Comparison of ENCODE assay signal across 9 cellular contexts in the genomic region with DNA sequence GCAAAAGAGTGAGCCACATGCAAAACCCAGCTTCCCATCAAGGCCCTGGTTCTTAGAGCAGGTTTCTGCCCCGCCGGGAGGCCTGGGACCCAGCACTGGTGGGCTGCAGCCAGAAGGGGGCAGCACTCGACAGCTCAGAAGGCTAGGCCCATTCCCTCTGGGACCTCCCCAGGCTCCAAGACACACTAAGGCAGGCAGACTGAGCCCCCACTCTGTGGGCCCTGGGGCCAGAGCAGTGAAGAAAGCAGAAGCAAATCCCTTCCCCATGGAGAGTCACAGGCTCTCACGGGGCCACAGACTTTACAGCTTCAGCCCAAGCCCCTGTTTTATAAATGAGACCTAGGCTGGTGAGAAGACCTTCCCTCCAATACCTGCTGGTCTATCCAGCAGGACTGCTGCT.
A peak's percentile ranks its signal among the peaks of the same experiment; 100 is the strongest.
DNase-seq lines count a peak whose midpoint lies in the region; ATAC-seq and TF ChIP-seq lines count a peak whose summit lies in the region.
"Had no signal": no experiment of that assay in that cellular context is flagged by ENCODE, and none has a peak within 500 bp of the region (broad histone marks: within the 10 kb centered on the region; RNA-seq: fewer than 3 reads in every experiment).

No MANE protein-coding gene starts in this region.

- H3K27ac ChIP-seq in lung (ENCODE audit: low read depth in 1 of 2, low read length in 1 of 2), result no peak overlapping the region

- intact Hi-C loops in activated CD4-positive, alpha-beta T cell treated with anti-CD3 and anti-CD28 coated beads for 36 hours (cut with DNase I, micrococcal nuclease), result loop anchor here (1.0 to 5.0 kb wide), 2 partner anchors 286 to 640 kb away; no protein-coding TSS in a partner anchor
- intact Hi-C loops in dendritic cell treated with granulocyte-macrophage colony-stimulating factor and Interleukin-4, amounts not matched to agents 40 ng/mL and 50 ng/mL, for 4 days (cut with micrococcal nuclease), result loop anchor here (1.0 to 2.0 kb wide), 2 partner anchors 93 to 109 kb away; partner anchors contain the start of gene ABCC4

- H3K4me1 ChIP-seq in BE2C (no peaks in the 10 kb centered on the region; the same call in 1 of the 2 replicates), lung (ENCODE audit: control insufficient read depth in 2 of 2, insufficient read depth in 2 of 2, low read length in 2 of 2) (no peaks in the 10 kb centered on the region)

- H3K4me3 Mint-ChIP-seq in activated CD4-positive, alpha-beta T cell treated with anti-CD3 and anti-CD28 coated beads for 36 hours, result no peak overlapping the region
- H3K4me3 Mint-ChIP-seq in dendritic cell treated with granulocyte-macrophage colony-stimulating factor and Interleukin-4, amounts not matched to agents 40 ng/mL and 50 ng/mL, for 4 days, result no peak overlapping the region
- H3K4me3 Mint-ChIP-seq: T-helper 1 cell treated with Interleukin-12 subunit alpha and Interleukin-12 subunit beta and Interleukin-4 antibody, amounts not matched to agents 30 μg/mL and 1 μg/mL, for 36 hours had no signal

- no peak overlapping the region for H3K4me3 ChIP-seq in BE2C (ENCODE audit: low read depth, low read length)
- no peak overlapping the region for H3K4me3 ChIP-seq in lung

- H3K4me1 Mint-ChIP-seq in activated CD4-positive, alpha-beta T cell treated with anti-CD3 and anti-CD28 coated beads for 36 hours, result peaks cover 11% of the 10 kb centered on the region
- peaks cover 8% of the 10 kb centered on the region for H3K4me1 Mint-ChIP-seq in dendritic cell treated with granulocyte-macrophage colony-stimulating factor and Interleukin-4, amounts not matched to agents 40 ng/mL and 50 ng/mL, for 4 days (ENCODE audit: low read depth)

- 37 to 40% methylated on average over 4 of the region's 4 CpGs for WGBS in lung, 2 donors

- H3K9me3 Mint-ChIP-seq in activated CD4-positive, alpha-beta T cell treated with anti-CD3 and anti-CD28 coated beads for 36 hours (ENCODE audit: low read depth), result no peaks in the 10 kb centered on the region
- H3K9me3 Mint-ChIP-seq in dendritic cell treated with granulocyte-macrophage colony-stimulating factor and Interleukin-4, amounts not matched to agents 40 ng/mL and 50 ng/mL, for 4 days, result no peaks in the 10 kb centered on the region
- H3K9me3 Mint-ChIP-seq: T-helper 1 cell treated with Interleukin-12 subunit alpha and Interleukin-12 subunit beta and Interleukin-4 antibody, amounts not matched to agents 30 μg/mL and 1 μg/mL, for 36 hours had no signal

- no peaks in the 10 kb centered on the region for H3K27me3 ChIP-seq in BE2C
- no peaks in the 10 kb centered on the region for H3K27me3 ChIP-seq in lung (ENCODE audit: control insufficient read depth, insufficient read depth)

- peak; percentile 92 for DNase-seq in BE2C
- DNase-seq in NCI-H345 (lab: John Stamatoyannopoulos, UW), result peak; percentile 69
- DNase-seq in activated CD4-positive, alpha-beta T cell treated with anti-CD3 and anti-CD28 coated beads for 36 hours, result peak; percentile 85
- DNase-seq in lung (ENCODE audit: low spot score), result peak; percentile 79
- DNase-seq in stimulated activated CD8-positive, alpha-beta memory T cell treated with anti-CD3 and anti-CD28 coated beads, Interleukin-15, amount 100 ng/mL, for 1 hour (ENCODE audit: low read depth), result peak; percentile 35

- ATAC-seq in GM18907 (IDR thresholded peaks at IDR 0.05; ENCODE audit: unreplicated experiment), result peak; percentile 95
- peak; percentile 95 for ATAC-seq in HG03097 (IDR thresholded peaks at IDR 0.05; ENCODE audit: low FRiP score, unreplicated experiment)
- ATAC-seq in activated CD4-positive, alpha-beta T cell treated with anti-CD3 and anti-CD28 coated beads for 36 hours, result peak; percentile 91
- ATAC-seq in lung (ENCODE audit: insufficient read depth, low FRiP score), result peak; percentile 76

- H3K27ac Mint-ChIP-seq in activated CD4-positive, alpha-beta T cell treated with anti-CD3 and anti-CD28 coated beads for 36 hours, result no peak overlapping the region
- H3K27ac Mint-ChIP-seq in dendritic cell treated with granulocyte-macrophage colony-stimulating factor and Interleukin-4, amounts not matched to agents 40 ng/mL and 50 ng/mL, for 4 days, result peak overlapping the region; percentile 43
- H3K27ac Mint-ChIP-seq: T-helper 1 cell treated with Interleukin-12 subunit alpha and Interleukin-12 subunit beta and Interleukin-4 antibody, amounts not matched to agents 30 μg/mL and 1 μg/mL, for 36 hours had no signal

- POLR2A ChIA-PET in activated CD4-positive, alpha-beta T cell treated with anti-CD3 and anti-CD28 coated beads for 36 hours (lab: Charles Lee), result no interaction called here

- CTCF ChIA-PET in activated CD4-positive, alpha-beta T cell treated with anti-CD3 and anti-CD28 coated beads for 36 hours (lab: Charles Lee), result interaction anchor here (0.6 to 7.0 kb wide), 28 partner anchors 10 to 478 kb away, joined by 3 to 122 read pairs (median 3); partner anchors contain the start of gene ABCC4

- H3K9me3 ChIP-seq in BE2C, result no peaks in the 10 kb centered on the region
- no peaks in the 10 kb centered on the region for H3K9me3 ChIP-seq in lung (ENCODE audit: control insufficient read depth in 2 of 2, insufficient read depth in 1 of 2, low read length in 1 of 2)

- TF ChIP-seq CTCF in BE2C (IDR thresholded peaks at IDR 0.05; ENCODE audit: low read depth, low read length) (peak; percentile 96), lung (IDR thresholded peaks at IDR 0.05; ENCODE audit: control extremely low read depth, extremely low read depth) (peak; percentile 56)

- H3K36me3 ChIP-seq in BE2C (no peaks in the 10 kb centered on the region; the same call in 1 of the 2 replicates), lung (ENCODE audit: control insufficient read depth in 2 of 2, insufficient read depth in 2 of 2, low read length in 2 of 2) (peaks cover 4 to 8% of the 10 kb centered on the region in 2 donors)

- no peaks in the 10 kb centered on the region for H3K27me3 Mint-ChIP-seq in activated CD4-positive, alpha-beta T cell treated with anti-CD3 and anti-CD28 coated beads for 36 hours
- no peaks in the 10 kb centered on the region for H3K27me3 Mint-ChIP-seq in dendritic cell treated with granulocyte-macrophage colony-stimulating factor and Interleukin-4, amounts not matched to agents 40 ng/mL and 50 ng/mL, for 4 days

- peaks cover 10% of the 10 kb centered on the region for H3K36me3 Mint-ChIP-seq in activated CD4-positive, alpha-beta T cell treated with anti-CD3 and anti-CD28 coated beads for 36 hours (ENCODE audit: low read depth)
- peaks cover 26% of the 10 kb centered on the region for H3K36me3 Mint-ChIP-seq in dendritic cell treated with granulocyte-macrophage colony-stimulating factor and Interleukin-4, amounts not matched to agents 40 ng/mL and 50 ng/mL, for 4 days (ENCODE audit: low read depth)

Comparison
In these comparisons a context has a peak if more than half of its experiments do, and no peak if none do; other contexts are left out.
1. DNase-seq: peak in every context shown above with its lines; median percentile 92 in BE2C; 85 in activated CD4-positive, alpha-beta T cell treated with anti-CD3 and anti-CD28 coated beads for 36 hours; 79 in lung; 69 in NCI-H345; 35 in stimulated activated CD8-positive, alpha-beta memory T cell treated with anti-CD3 and anti-CD28 coated beads, Interleukin-15, amount 100 ng/mL, for 1 hour.